Comparison of ENCODE assay signal across 8 cellular contexts in genomic region chr3:177615015-177615414, GRCh38.
DNase-seq lines count a peak whose midpoint lies in the region; ATAC-seq and TF ChIP-seq lines count a peak whose summit lies in the region.

No MANE protein-coding gene starts in this region.

- peak; percentile 91 for ATAC-seq in left ventricle myocardium superior
- ATAC-seq in HG03439 (IDR thresholded peaks at IDR 0.05; ENCODE audit: unreplicated experiment), result no peak

- H3K4me2 ChIP-seq in mesendoderm (ENCODE audit: low read length), result no peak overlapping the region

- intact Hi-C loops in left ventricle myocardium superior (cut with micrococcal nuclease), result no loop called here

- H3K36me3 ChIP-seq in tibial nerve, result no peaks in the 10 kb centered on the region
- no peaks in the 10 kb centered on the region for H3K36me3 ChIP-seq in mesendoderm (ENCODE audit: control insufficient read depth, insufficient read depth, low read length)

- H3K4me1 ChIP-seq in tibial nerve (peaks cover 0 to 48% (median 18%) of the 10 kb centered on the region in 4 donors), mesendoderm (ENCODE audit: control insufficient read depth, low read depth, low read length) (no peaks in the 10 kb centered on the region)

- H3K18ac ChIP-seq in mesendoderm (ENCODE audit: low read length), result no peak overlapping the region

- H2BK5ac ChIP-seq in mesendoderm (ENCODE audit: low read length), result no peak overlapping the region

- no peaks in the 10 kb centered on the region for H3K9me3 ChIP-seq in tibial nerve

- no peak for TF ChIP-seq POLR2A in tibial nerve (IDR thresholded peaks at IDR 0.05)

- no peak overlapping the region for H3K56ac ChIP-seq in mesendoderm (ENCODE audit: low read length)

- DNase-seq in DMS79 treated with DMSO at 0.1 percent for 48 hours (lab: John Stamatoyannopoulos, UW) (peak; percentile 19), DMS79 (lab: John Stamatoyannopoulos, UW) (no peak), SKM-1 (lab: John Stamatoyannopoulos, UW; ENCODE audit: unreplicated experiment) (peak; percentile 75), left ventricle myocardium superior (peak; percentile 78), tibial nerve (ENCODE audit: low spot score in 2 of 2) (peak; percentile 73 to 92), NCI-H1694 treated with DMSO at 0.1 percent for 48 hours (lab: John Stamatoyannopoulos, UW) (no peak), mesendoderm (no peak)

- H3K23ac ChIP-seq in mesendoderm (ENCODE audit: low read length), result no peak overlapping the region

- H3K27ac ChIP-seq in tibial nerve (no peak overlapping the region), mesendoderm (ENCODE audit: low read depth, low read length) (no peak overlapping the region)

- no peaks in the 10 kb centered on the region for H3K79me1 ChIP-seq in mesendoderm (ENCODE audit: low read length)

- no peak overlapping the region for H3K4ac ChIP-seq in mesendoderm (ENCODE audit: low read depth, low read length)

- no peak overlapping the region for H3K9ac ChIP-seq in mesendoderm (ENCODE audit: low read length)

- 15 to 17% methylated on average over 2 of the region's 2 CpGs for WGBS in tibial nerve, 2 donors
- WGBS in mesendoderm (ENCODE audit: extremely low coverage, insufficient coverage, low lambda C conversion rate), result no CpG with 5 or more reads among the region's 2 CpGs

- H2AK5ac ChIP-seq in mesendoderm (ENCODE audit: low read length), result no peak overlapping the region

- no peak overlapping the region for H4K8ac ChIP-seq in mesendoderm (ENCODE audit: low read depth, low read length)

- H3K27me3 ChIP-seq in tibial nerve (no peaks in the 10 kb centered on the region), mesendoderm (ENCODE audit: insufficient read depth, low read length, poor library complexity) (no peaks in the 10 kb centered on the region)

- TF ChIP-seq EP300 in tibial nerve (IDR thresholded peaks at IDR 0.05), result peak in 1 of 2 donors; percentile 94

- no peak overlapping the region for H2BK15ac ChIP-seq in mesendoderm (replicated peaks; ENCODE audit: low read depth)

- H4K5ac ChIP-seq in mesendoderm (ENCODE audit: low read length), result no peak overlapping the region

- H3K4me3 ChIP-seq in tibial nerve (no peak overlapping the region), mesendoderm (ENCODE audit: low read length) (no peak overlapping the region)

- H3K79me2 ChIP-seq in mesendoderm (ENCODE audit: control insufficient read depth, insufficient read depth, low read length), result no peaks in the 10 kb centered on the region

- H2BK120ac ChIP-seq in mesendoderm (ENCODE audit: low read depth, low read length), result no peak overlapping the region

- no peak for TF ChIP-seq CTCF in tibial nerve (IDR thresholded peaks at IDR 0.05)

Comparison
In these comparisons a context has a peak if more than half of its experiments do, and no peak if none do; other contexts are left out.
1. DNase-seq: peak in DMS79 treated with DMSO at 0.1 percent for 48 hours (single experiment), SKM-1 (single experiment), left ventricle myocardium superior (single experiment) and tibial nerve (2 of 2); none in DMS79 (single experiment), NCI-H1694 treated with DMSO at 0.1 percent for 48 hours (single experiment) and mesendoderm (single experiment).